ENCODE assay signal across 8 cellular contexts in the genomic region with DNA sequence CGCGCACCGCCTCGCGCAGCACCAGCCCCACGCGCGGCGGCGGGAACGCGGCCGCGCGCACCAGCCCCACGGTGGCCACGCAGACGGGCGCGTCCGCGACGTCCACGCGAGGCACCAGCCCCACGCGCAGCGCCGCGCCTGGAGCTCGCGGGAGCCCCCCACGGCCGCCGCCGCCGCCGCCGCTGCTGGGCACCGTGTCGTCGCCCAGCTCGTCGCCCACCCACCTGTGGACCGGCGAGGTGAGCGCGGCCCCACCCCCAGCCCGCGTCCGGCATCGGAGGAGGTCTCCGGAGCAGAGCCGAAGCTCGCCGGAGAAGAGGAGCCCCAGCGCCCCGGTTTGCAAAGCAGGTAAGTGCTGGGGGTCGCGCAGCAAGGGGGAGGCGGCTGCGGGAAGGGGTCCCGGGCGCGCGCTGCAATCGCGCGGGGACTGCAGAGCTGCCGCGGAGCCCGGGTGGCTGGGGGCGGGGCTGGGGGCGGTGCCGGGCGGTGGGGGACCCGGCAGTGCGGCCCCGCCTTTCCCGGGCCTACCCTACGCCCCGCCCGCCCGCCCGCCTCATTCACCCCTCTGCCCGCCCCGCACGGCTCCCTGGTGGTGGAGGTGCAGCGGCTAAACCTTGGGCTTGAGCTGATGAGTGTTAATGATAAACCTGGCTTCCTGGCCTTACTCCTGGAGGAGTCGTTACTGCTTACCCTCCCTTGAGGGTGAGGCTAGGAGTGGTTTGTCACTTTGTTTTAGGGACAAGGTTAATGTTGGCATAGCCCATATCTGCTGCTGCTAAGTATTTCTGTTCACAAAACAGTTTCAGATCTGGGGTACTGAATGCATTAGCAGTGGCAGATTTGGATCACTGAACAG. TPM values are rescaled to one million over a fixed set of nuclear protein-coding genes. Genes with fewer than 3 reads are reported as not detected.
DNase-seq lines count a peak whose midpoint lies in the region; ATAC-seq and TF ChIP-seq lines count a peak whose summit lies in the region.

No MANE protein-coding gene starts in this region.

- 0% methylated on average over 90 of the region's 90 CpGs for WGBS in sigmoid colon, 2 donors

- no peaks in the 10 kb centered on the region for H3K27me3 ChIP-seq in sigmoid colon

- peak; percentile 47 for ATAC-seq in HG02938 (IDR thresholded peaks at IDR 0.05; ENCODE audit: unreplicated experiment)

- peak overlapping the region; percentile 90 to 96 (median 91) for H3K27ac ChIP-seq in sigmoid colon

- peak; percentile 33 to 34 for DNase-seq in NCI-H187 (lab: John Stamatoyannopoulos, UW)
- no peak for DNase-seq in NCI-H187 treated with DMSO at 0.1 percent for 48 hours (lab: John Stamatoyannopoulos, UW)
- peak; percentile 50 for DNase-seq in NCI-H1694 (lab: John Stamatoyannopoulos, UW)
- DNase-seq in T1000 (lab: John Stamatoyannopoulos, UW): peak; percentile 37
- DNase-seq in astrocyte of the hippocampus (ENCODE audit: low read depth, low spot score): peak; percentile 85
- DNase-seq in hypothalamus (lab: John Stamatoyannopoulos, UW): peak in 49 of 51 donors; percentile 10 to 81 (median 52)
- DNase-seq in sigmoid colon: peak; percentile 80

- TF ChIP-seq CTCF in sigmoid colon (IDR thresholded peaks at IDR 0.05): no peak

- H3K36me3 ChIP-seq in sigmoid colon: no peaks in the 10 kb centered on the region

- H3K4me3 ChIP-seq in sigmoid colon: peak overlapping the region; percentile 73 to 100 (median 99)

- no peaks in the 10 kb centered on the region for H3K9me3 ChIP-seq in sigmoid colon

- intact Hi-C loops in sigmoid colon (cut with DNase I): loop anchor here (2.0 to 10.0 kb wide), 5 partner anchors 169 to 601 kb away; partner anchors contain the start of genes BMPR2, FZD7, NBEAL1 and WDR12

- no peak for TF ChIP-seq EP300 in sigmoid colon (IDR thresholded peaks at IDR 0.05)

- peak in 1 of 2 donors; percentile 55 for TF ChIP-seq POLR2A in sigmoid colon (IDR thresholded peaks at IDR 0.05)

- H3K4me1 ChIP-seq in sigmoid colon: peaks cover 0 to 11% (median 5%) of the 10 kb centered on the region in 4 donors

RNA-seq across cellular contexts. Expression of gene FAM117B, which starts 0.9 kb away (rescaled TPM):
- 1 to 10 TPM; 3.7 to 8.9 (median 6.2) TPM for total RNA-seq in sigmoid colon
- 1 to 10 TPM; 3.6 to 6.3 (median 4.6) TPM for polyA plus RNA-seq in sigmoid colon
